ENCODE assay signal across 7 cellular contexts in the genomic region with DNA sequence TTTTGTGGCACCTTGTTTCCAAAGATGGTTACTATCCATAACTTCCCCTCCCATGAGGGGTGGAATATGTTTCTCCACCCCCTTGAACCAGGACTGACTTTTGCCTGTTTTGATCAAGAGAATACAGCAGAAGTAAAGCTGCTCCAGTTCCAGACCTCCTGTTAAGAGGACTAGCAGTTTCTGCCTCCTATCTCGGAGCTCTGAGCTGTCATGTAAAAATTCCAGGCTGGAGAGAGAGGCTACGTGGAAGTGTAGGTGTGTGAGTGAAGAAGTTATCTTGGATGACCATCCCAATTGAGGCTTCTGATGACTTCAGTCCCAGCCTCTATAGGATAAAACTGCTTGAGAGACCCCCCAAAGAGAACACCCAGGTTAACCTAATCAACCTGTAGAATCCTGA.
"Had no signal": no experiment of that assay in that cellular context is flagged by ENCODE, and none has a peak within 500 bp of the region (broad histone marks: within the 10 kb centered on the region; RNA-seq: fewer than 3 reads in every experiment).

No MANE protein-coding gene starts in this region.

- ATAC-seq: HCT116, K562 had no signal

- H3K4me1 ChIP-seq: HAP-1 had no signal

- DNase-seq: GM23248, HFFc6, IMR-90, KG1 had no signal

- H3K4me3 ChIP-seq: GM23248, HAP-1, K562 had no signal

- H3K27ac ChIP-seq: GM23248 had no signal

- H2AFZ ChIP-seq: GM23248 had no signal

- H3K9me3 ChIP-seq: HAP-1 had no signal

- H3K4me3 Mint-ChIP-seq: HFFc6 had no signal

- H3K36me3 ChIP-seq: HAP-1 had no signal

- H3K27ac Mint-ChIP-seq: HFFc6 had no signal
